ENCODE assay signal across 14 cellular contexts in genomic region chr17:63682441-63682840, GRCh38.
"Had no signal": no experiment of that assay in that cellular context is flagged by ENCODE, and none has a peak within 500 bp of the region (broad histone marks: within the 10 kb centered on the region; RNA-seq: fewer than 3 reads in every experiment).

No MANE protein-coding gene starts in this region.

- H3K4me3 ChIP-seq: sigmoid colon had no signal

- DNase-seq: activated CD4-positive, alpha-beta T cell treated with anti-CD3 and anti-CD28 coated beads for 36 hours; activated CD8-positive, alpha-beta T cell treated with anti-CD3 and anti-CD28 coated beads for 36 hours; activated gamma-delta T cell; activated naive CD8-positive, alpha-beta T cell treated with anti-CD3 and anti-CD28 coated beads, Interleukin-2, amount 10 ng/mL, durations not matched to agents 7 days and 5 days; activated T-cell treated with anti-CD3 and anti-CD28 coated beads, Interleukin-2, amount 50 U/mL, for 72 hours; anterior cingulate cortex; effector CD8-positive, alpha-beta T cell; foreskin keratinocyte; kidney glomerular epithelial cell; left ventricle myocardium superior; nephron progenitor cell; sigmoid colon; stimulated activated CD4-positive, alpha-beta T cell treated with anti-CD3 and anti-CD28 coated beads, Interleukin-2, amount 100 ng/mL, for 24 hours; T-helper 9 cell had no signal

- H3K27me3 ChIP-seq: foreskin keratinocyte, sigmoid colon had no signal

- H3K9me3 ChIP-seq: sigmoid colon had no signal

- H3K27ac ChIP-seq: foreskin keratinocyte had no signal

- ATAC-seq: activated CD4-positive, alpha-beta T cell treated with anti-CD3 and anti-CD28 coated beads for 36 hours; activated CD8-positive, alpha-beta T cell treated with anti-CD3 and anti-CD28 coated beads for 36 hours; activated T-cell treated with anti-CD3 and anti-CD28 coated beads, Interleukin-2, amount 50 U/mL, for 72 hours; foreskin keratinocyte had no signal

- H3K4me1 ChIP-seq: foreskin keratinocyte had no signal
